ENCODE assay signal across 22 cellular contexts in genomic region chr9:126295516-126295915, GRCh38.
"Had no signal": no experiment of that assay in that cellular context is flagged by ENCODE, and none has a peak within 500 bp of the region (broad histone marks: within the 10 kb centered on the region; RNA-seq: fewer than 3 reads in every experiment).

No MANE protein-coding gene starts in this region.

- H3K27ac ChIP-seq: gastrocnemius medialis, hepatocyte, ovary, skin epidermis, tibial artery, upper lobe of right lung, VCaP had no signal

- H3K79me2 ChIP-seq: hepatocyte had no signal

- H3K4me2 ChIP-seq: hepatocyte had no signal

- ATAC-seq: gastrocnemius medialis, left colon, sciatic nerve, upper lobe of right lung had no signal

- DNase-seq: activated CD4-positive, alpha-beta T cell treated with anti-CD3 and anti-CD28 coated beads for 4 hours; activated CD4-positive, alpha-beta T cell treated with anti-CD3 and anti-CD28 coated beads, Interleukin-2, amount 50 U/mL, for 48 hours; activated naive CD4-positive, alpha-beta T cell treated with Interleukin-2 at 50 U/mL for 16 hours; activated T-cell treated with anti-CD3 and anti-CD28 coated beads, Interleukin-2, amount 50 U/mL, for 48 hours; anterior cingulate cortex; effector memory CD4-positive, alpha-beta T cell; erythroblast; gastrocnemius medialis; kidney; left colon; ovary; retina; stimulated activated CD4-positive, alpha-beta T cell treated with anti-CD3 and anti-CD28 coated beads, Interleukin-12 subunit alpha, Interleukin-12 subunit beta, amount 100 ng/mL, for 4 hours; stimulated activated CD4-positive, alpha-beta T cell treated with anti-CD3 and anti-CD28 coated beads, Interleukin-4, amount 100 ng/mL, for 1 hour; SW 1271; T-helper 9 cell; upper lobe of right lung had no signal

- H3K27me3 ChIP-seq: hepatocyte, ovary, upper lobe of right lung had no signal

- H3K4me1 ChIP-seq: gastrocnemius medialis, tibial artery, upper lobe of right lung had no signal

- H3K36me3 ChIP-seq: gastrocnemius medialis, ovary, tibial artery, upper lobe of right lung had no signal

- H2AFZ ChIP-seq: hepatocyte had no signal

- H3K9me3 ChIP-seq: gastrocnemius medialis, ovary, tibial artery, upper lobe of right lung had no signal

- H3K4me3 ChIP-seq: gastrocnemius medialis, hepatocyte, ovary, skin epidermis, tibial artery, upper lobe of right lung had no signal
